In the genomic region with DNA sequence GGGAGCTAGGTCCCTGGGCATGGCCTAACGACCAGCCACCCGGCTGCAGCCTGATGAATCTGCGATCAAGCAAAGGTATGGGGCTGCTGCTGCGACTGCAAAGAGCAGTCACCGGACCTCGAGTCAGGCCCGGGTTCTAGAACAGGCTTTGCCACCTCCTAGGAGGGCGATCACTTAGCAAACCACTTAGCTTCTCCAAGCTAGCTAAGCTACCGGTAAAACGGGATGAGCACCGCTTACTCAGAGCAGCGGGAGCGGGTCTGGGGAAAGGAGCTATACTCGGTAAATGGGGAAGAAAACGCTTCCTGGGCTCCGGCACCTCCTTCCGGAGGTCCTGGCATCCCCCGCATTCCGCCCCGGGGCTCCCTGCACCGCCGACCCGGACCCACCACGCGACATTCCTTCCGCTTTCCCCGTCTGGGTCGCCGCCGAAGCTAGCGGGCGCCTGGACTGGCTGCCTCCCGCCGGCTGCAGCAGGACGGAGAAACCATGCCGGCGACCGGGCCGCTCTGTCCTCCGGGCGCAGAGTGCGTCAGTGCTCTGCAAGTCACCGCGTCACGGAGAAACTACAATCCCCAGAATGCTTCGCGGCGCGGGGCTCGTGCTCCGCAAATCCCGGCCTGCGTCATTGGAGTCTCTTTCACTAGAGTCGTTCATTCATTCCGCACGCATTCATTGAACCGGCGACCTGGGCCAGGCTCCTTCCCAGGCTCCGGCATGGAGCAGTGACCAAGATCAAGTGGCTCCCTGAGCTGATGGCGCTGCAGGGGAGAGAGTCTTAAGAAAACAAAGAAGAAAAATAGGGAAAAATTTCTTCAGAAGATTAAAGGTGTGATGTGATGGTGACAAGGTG, we compare ENCODE assay signal across 8 cellular contexts. TPM values are rescaled to one million over a fixed set of nuclear protein-coding genes. Genes with fewer than 3 reads are reported as not detected.
DNase-seq lines count a peak whose midpoint lies in the region; ATAC-seq and TF ChIP-seq lines count a peak whose summit lies in the region.

A gene (minus strand): TSS at position 531 of the 853 bp plus-strand sequence. CDS start 3,779 bp downstream, outside the sequence.

- no peaks in the 10 kb centered on the region for H3K27me3 ChIP-seq in heart right ventricle
- H3K27me3 ChIP-seq in upper lobe of right lung = no peaks in the 10 kb centered on the region

- H3K4me1 Mint-ChIP-seq in T-helper 1 cell treated with Interleukin-12 subunit alpha and Interleukin-12 subunit beta and Interleukin-4 antibody, amounts not matched to agents 30 μg/mL and 1 μg/mL, for 36 hours (ENCODE audit: low read depth) = peaks cover 30% of the 10 kb centered on the region
- H3K4me1 Mint-ChIP-seq in progenitor cell of endocrine pancreas (ENCODE audit: low read depth) = peaks cover 20% of the 10 kb centered on the region

- 0 to 1% methylated on average over 59 to 60 of the region's 60 CpGs for WGBS in heart right ventricle, 2 donors

- H3K36me3 Mint-ChIP-seq in T-helper 1 cell treated with Interleukin-12 subunit alpha and Interleukin-12 subunit beta and Interleukin-4 antibody, amounts not matched to agents 30 μg/mL and 1 μg/mL, for 36 hours (ENCODE audit: low read depth) = peaks cover 12% of the 10 kb centered on the region
- H3K36me3 Mint-ChIP-seq in progenitor cell of endocrine pancreas (ENCODE audit: insufficient read depth) = no peaks in the 10 kb centered on the region

- H3K4me3 ChIP-seq in heart right ventricle (peak within 1 kb of the TSS; percentile 56 to 98 (median 76)), upper lobe of right lung (peak within 1 kb of the TSS; percentile 77)

- in situ Hi-C loops in GM13977 (cut with MboI; ENCODE audit: low pct_unique_long_range_greater_than_20kb, low sequenced_read_pairs, unreplicated experiment) = no loop called here

- DNase-seq in GM13977 (ENCODE audit: low spot score) (peak; percentile 93), NCI-H1694 treated with DMSO at 0.1 percent for 48 hours (lab: John Stamatoyannopoulos, UW) (peak; percentile 68), amniotic epithelial cell (ENCODE audit: low read depth) (peak; percentile 88), heart right ventricle (peak; percentile 92 to 95), progenitor cell of endocrine pancreas (ENCODE audit: low spot score, unreplicated experiment) (peak; percentile 83), upper lobe of right lung (peak; percentile 96)

- TF ChIP-seq CTCF in GM13977 (IDR thresholded peaks at IDR 0.05; ENCODE audit: extremely low read depth, insufficient read depth, missing control alignments) = no peak
- peak in 2 of 9 donors; percentile 9 for TF ChIP-seq CTCF in heart right ventricle (IDR thresholded peaks at IDR 0.05)
- no peak for TF ChIP-seq CTCF in progenitor cell of endocrine pancreas (IDR thresholded peaks at IDR 0.05; ENCODE audit: unreplicated experiment)
- no peak for TF ChIP-seq CTCF in upper lobe of right lung (IDR thresholded peaks at IDR 0.05)

- peak within 1 kb of the TSS; percentile 97 for H3K27ac Mint-ChIP-seq in T-helper 1 cell treated with Interleukin-12 subunit alpha and Interleukin-12 subunit beta and Interleukin-4 antibody, amounts not matched to agents 30 μg/mL and 1 μg/mL, for 36 hours
- H3K27ac Mint-ChIP-seq in progenitor cell of endocrine pancreas = peak within 1 kb of the TSS; percentile 96

- H3K36me3 ChIP-seq in heart right ventricle (peaks cover 0 to 20% (median 15%) of the 10 kb centered on the region in 9 donors), upper lobe of right lung (peaks cover 17% of the 10 kb centered on the region)

- H3K27me3 Mint-ChIP-seq in T-helper 1 cell treated with Interleukin-12 subunit alpha and Interleukin-12 subunit beta and Interleukin-4 antibody, amounts not matched to agents 30 μg/mL and 1 μg/mL, for 36 hours (ENCODE audit: low read depth) = no peaks in the 10 kb centered on the region
- no peaks in the 10 kb centered on the region for H3K27me3 Mint-ChIP-seq in progenitor cell of endocrine pancreas

- H3K4me3 Mint-ChIP-seq in T-helper 1 cell treated with Interleukin-12 subunit alpha and Interleukin-12 subunit beta and Interleukin-4 antibody, amounts not matched to agents 30 μg/mL and 1 μg/mL, for 36 hours = peak within 1 kb of the TSS; percentile 96
- peak within 1 kb of the TSS; percentile 88 for H3K4me3 Mint-ChIP-seq in progenitor cell of endocrine pancreas (ENCODE audit: low read depth)

- intact Hi-C loops in heart right ventricle (cut with DNase I) (loop anchor here in 2 of 10 donors (1.0 kb wide), 2 partner anchors 11 to 47 kb away; no protein-coding TSS in a partner anchor), upper lobe of right lung (cut with DNase I) (no loop called here)

- H3K9me3 Mint-ChIP-seq in T-helper 1 cell treated with Interleukin-12 subunit alpha and Interleukin-12 subunit beta and Interleukin-4 antibody, amounts not matched to agents 30 μg/mL and 1 μg/mL, for 36 hours = no peaks in the 10 kb centered on the region
- no peaks in the 10 kb centered on the region for H3K9me3 Mint-ChIP-seq in progenitor cell of endocrine pancreas (ENCODE audit: low read depth)

- ATAC-seq in HG02885 (IDR thresholded peaks at IDR 0.05; ENCODE audit: poor library complexity, unreplicated experiment) (peak; percentile 49), heart right ventricle (peak; percentile 94 to 98 (median 96)), upper lobe of right lung (peak; percentile 94)

- H3K27ac ChIP-seq in heart right ventricle (peak within 1 kb of the TSS; percentile 46 to 97 (median 90)), upper lobe of right lung (peak within 1 kb of the TSS; percentile 87)

- H3K4me1 ChIP-seq in heart right ventricle (peaks cover 5 to 45% (median 18%) of the 10 kb centered on the region in 9 donors), upper lobe of right lung (peaks cover 18% of the 10 kb centered on the region)

- no peaks in the 10 kb centered on the region for H3K9me3 ChIP-seq in heart right ventricle
- H3K9me3 ChIP-seq in upper lobe of right lung = no peaks in the 10 kb centered on the region

RNA-seq across cellular contexts. Expression of the gene that starts here (rescaled TPM):
- total RNA-seq in heart right ventricle (10 to 100 TPM; 35.2 to 69.6 (median 44.7) TPM), progenitor cell of endocrine pancreas (28.4 and 32.8 TPM in 2 replicates), upper lobe of right lung (39.4 TPM)
- 10 to 100 TPM; 78.4 to 82.6 TPM for polyA plus RNA-seq in heart right ventricle

Comparison
In these comparisons a context has a peak if more than half of its experiments do, and no peak if none do; other contexts are left out.
1. Peak in every context shown above with its lines: DNase-seq, ATAC-seq, H3K4me3 ChIP-seq and H3K27ac ChIP-seq.